Comparison of ENCODE assay signal across 20 cellular contexts in genomic region chr2:236369606-236370005, GRCh38.
A peak's percentile ranks its signal among the peaks of the same experiment; 100 is the strongest.
DNase-seq lines count a peak whose midpoint lies in the region; ATAC-seq and TF ChIP-seq lines count a peak whose summit lies in the region.
"Had no signal": no experiment of that assay in that cellular context is flagged by ENCODE, and none has a peak within 500 bp of the region (broad histone marks: within the 10 kb centered on the region; RNA-seq: fewer than 3 reads in every experiment).

No MANE protein-coding gene starts in this region.

- in situ Hi-C loops in mammary epithelial cell (cut with MboI; ENCODE audit: low sequenced_read_pairs in 2 of 2): no loop called here

- H3K9me3 Mint-ChIP-seq in neural progenitor cell: peaks cover 2% of the 10 kb centered on the region
- H3K9me3 Mint-ChIP-seq: activated T-helper 17 cell treated with anti-CD3 and anti-CD28 coated beads, Interleukin-2, amount 50 U/mL, for 72 hours had no signal

- 13 to 27% (median 16%) methylated on average over 11 of the region's 11 CpGs for WGBS in psoas muscle, 3 donors
- WGBS in mammary epithelial cell (ENCODE audit: low coverage, missing lambda C conversion rate): 90% methylated on average over 7 of the region's 11 CpGs

- H3K4me1 ChIP-seq in colonic mucosa (no peaks in the 10 kb centered on the region), neural progenitor cell (peaks cover 10% of the 10 kb centered on the region), psoas muscle (no peaks in the 10 kb centered on the region), mammary epithelial cell (ENCODE audit: insufficient read depth, low read length) (peaks cover 7% of the 10 kb centered on the region)
- H3K4me1 ChIP-seq: adrenal gland, foreskin keratinocyte, HAP-1 had no signal

- no peaks in the 10 kb centered on the region for H3K27me3 ChIP-seq in colonic mucosa
- no peaks in the 10 kb centered on the region for H3K27me3 ChIP-seq in neural progenitor cell
- peaks cover 2 to 29% (median 3%) of the 10 kb centered on the region in 3 donors for H3K27me3 ChIP-seq in psoas muscle (ENCODE audit: insufficient read depth in 3 of 3, low read length in 2 of 3)
- no peaks in the 10 kb centered on the region for H3K27me3 ChIP-seq in mammary epithelial cell (ENCODE audit: insufficient read depth, low read length)
- H3K27me3 ChIP-seq: foreskin keratinocyte had no signal

- H3K9me3 ChIP-seq in colonic mucosa: no peaks in the 10 kb centered on the region
- H3K9me3 ChIP-seq in neural progenitor cell (ENCODE audit: low read depth): no peaks in the 10 kb centered on the region
- H3K9me3 ChIP-seq in psoas muscle: no peaks in the 10 kb centered on the region
- H3K9me3 ChIP-seq in mammary epithelial cell (replicated peaks; ENCODE audit: insufficient read depth, low read length): no peaks in the 10 kb centered on the region
- H3K9me3 ChIP-seq: adrenal gland, HAP-1 had no signal

- dilution Hi-C loops in mammary epithelial cell (cut with HindIII; ENCODE audit: low sequenced_read_pairs): loop anchor here (5.0 kb wide), 1 partner anchor 98 kb away; no protein-coding TSS in a partner anchor

- peaks cover 2% of the 10 kb centered on the region for H3K27me3 Mint-ChIP-seq in neural progenitor cell (ENCODE audit: insufficient read depth, low read depth)

- peak overlapping the region; percentile 61 for H3K27ac Mint-ChIP-seq in neural progenitor cell
- H3K27ac Mint-ChIP-seq: activated T-helper 17 cell treated with anti-CD3 and anti-CD28 coated beads, Interleukin-2, amount 50 U/mL, for 72 hours had no signal

- no TSS peak for BruUV-seq in mammary epithelial cell (replicated peaks; lab: Mats Ljungman, UMichigan)

- no peaks in the 10 kb centered on the region for H3K36me3 Mint-ChIP-seq in neural progenitor cell

- H3K27ac ChIP-seq in colonic mucosa (no peak overlapping the region), neural progenitor cell (no peak overlapping the region), psoas muscle (no peak overlapping the region), mammary epithelial cell (ENCODE audit: insufficient read depth, low read depth, low read length) (no peak overlapping the region)
- H3K27ac ChIP-seq: adrenal gland, foreskin keratinocyte, WERI-Rb-1 had no signal

- H3K4me3 ChIP-seq in colonic mucosa (no peak overlapping the region), neural progenitor cell (no peak overlapping the region), psoas muscle (no peak overlapping the region), mammary epithelial cell (replicated peaks in 1 of 3; ENCODE audit: insufficient read depth in 1 of 3, low read depth in 2 of 3, low read length in 3 of 3) (no peak overlapping the region)
- H3K4me3 ChIP-seq: adrenal gland, HAP-1 had no signal

- H3K79me2 ChIP-seq in neural progenitor cell (ENCODE audit: low read depth): no peaks in the 10 kb centered on the region
- H3K79me2 ChIP-seq in mammary epithelial cell (ENCODE audit: insufficient read depth, low read length): no peaks in the 10 kb centered on the region

- H3K9ac ChIP-seq in colonic mucosa (ENCODE audit: low read depth in 2 of 2, low read length in 2 of 2) (no peak overlapping the region), neural progenitor cell (no peak overlapping the region), mammary epithelial cell (ENCODE audit: insufficient read depth, low read length) (no peak overlapping the region)

- no peaks in the 10 kb centered on the region for H3F3A ChIP-seq in neural progenitor cell (ENCODE audit: low read depth)

- H4K20me1 ChIP-seq in neural progenitor cell (ENCODE audit: low read depth): no peaks in the 10 kb centered on the region
- no peaks in the 10 kb centered on the region for H4K20me1 ChIP-seq in mammary epithelial cell (ENCODE audit: insufficient read depth, low read length)

- DNase-seq in DMS153 treated with DMSO at 0.1 percent for 48 hours (lab: John Stamatoyannopoulos, UW; ENCODE audit: unreplicated experiment) (peak; percentile 33), NCI-H1092 (lab: John Stamatoyannopoulos, UW) (peak; percentile 38), colonic mucosa (peak; percentile 12), neural progenitor cell (ENCODE audit: low spot score) (peak; percentile 29), putamen (ENCODE audit: low spot score) (no peak), psoas muscle (no peak), mammary epithelial cell (no peak)
- DNase-seq: AML-193; Calu3; foreskin keratinocyte; NCI-H2081; NK-92 treated with Interleukin-12 subunit alpha and Interleukin-12 subunit beta, amount 100 ng/mL, for 24 hours; stimulated activated CD4-positive, alpha-beta T cell treated with anti-CD3 and anti-CD28 coated beads, Interleukin-2, amount 100 ng/mL, for 48 hours; T-helper 1 cell; WERI-Rb-1 had no signal

- no peak for TF ChIP-seq CTCF in colonic mucosa (IDR thresholded peaks at IDR 0.05)
- TF ChIP-seq CTCF in neural progenitor cell (IDR thresholded peaks at IDR 0.05): no peak
- TF ChIP-seq CTCF in psoas muscle (IDR thresholded peaks at IDR 0.05): no peak
- TF ChIP-seq CTCF in mammary epithelial cell (conservative IDR thresholded peaks at IDR 0.05 in 1 of 2, IDR thresholded peaks at IDR 0.05 in 1 of 2; ENCODE audit: extremely low read depth in 1 of 2, insufficient read depth in 1 of 2, low read depth in 1 of 2, low read length in 2 of 2): no peak

- H3K4me3 Mint-ChIP-seq in neural progenitor cell: no peak overlapping the region
- H3K4me3 Mint-ChIP-seq: activated T-helper 17 cell treated with anti-CD3 and anti-CD28 coated beads, Interleukin-2, amount 50 U/mL, for 72 hours had no signal

- CTCF ChIA-PET in mammary epithelial cell (lab: Charles Lee; ENCODE audit: low non-redundant PET): no interaction called here

- ATAC-seq in psoas muscle (no peak), HG03159 (IDR thresholded peaks at IDR 0.05; ENCODE audit: unreplicated experiment) (no peak)
- ATAC-seq: activated T-helper 17 cell treated with anti-CD3 and anti-CD28 coated beads, Interleukin-2, amount 50 U/mL, for 72 hours; foreskin keratinocyte; sciatic nerve had no signal

- intact Hi-C loops in colonic mucosa (cut with DNase I) (no loop called here), psoas muscle (cut with DNase I) (no loop called here), mammary epithelial cell (cut with micrococcal nuclease) (no loop called here)

- no peaks in the 10 kb centered on the region for H3K36me3 ChIP-seq in colonic mucosa
- no peaks in the 10 kb centered on the region for H3K36me3 ChIP-seq in neural progenitor cell
- H3K36me3 ChIP-seq in psoas muscle (ENCODE audit: insufficient read depth in 1 of 2, low read depth in 1 of 2): no peaks in the 10 kb centered on the region
- no peaks in the 10 kb centered on the region for H3K36me3 ChIP-seq in mammary epithelial cell (ENCODE audit: insufficient read depth, low read length)
- H3K36me3 ChIP-seq: adrenal gland, HAP-1, WERI-Rb-1 had no signal

- H3K4me2 ChIP-seq in neural progenitor cell: peak overlapping the region; percentile 24
- H3K4me2 ChIP-seq in mammary epithelial cell (ENCODE audit: insufficient read depth, low read depth, low read length): no peak overlapping the region

- peak overlapping the region; percentile 61 for H2AFZ ChIP-seq in neural progenitor cell (replicated peaks)
- H2AFZ ChIP-seq in mammary epithelial cell (ENCODE audit: low read depth, low read length): no peak overlapping the region

- peaks cover 18% of the 10 kb centered on the region for H3K4me1 Mint-ChIP-seq in neural progenitor cell

Comparison
In these comparisons a context has a peak if more than half of its experiments do, and no peak if none do; other contexts are left out.
1. DNase-seq: peak in DMS153 treated with DMSO at 0.1 percent for 48 hours (single experiment), NCI-H1092 (single experiment), colonic mucosa (single experiment) and neural progenitor cell (single experiment); none in putamen (single experiment), psoas muscle (0 of 2) and mammary epithelial cell (single experiment).